Comparison of ENCODE assay signal across 12 cellular contexts in genomic region chr2:170950221-170950737, GRCh38. TPM values are rescaled to one million over a fixed set of nuclear protein-coding genes. Genes with fewer than 3 reads are reported as not detected.
DNase-seq lines count a peak whose midpoint lies in the region; ATAC-seq and FAIRE-seq lines count a peak whose summit lies in the region.
"Had no signal": no experiment of that assay in that cellular context is flagged by ENCODE, and none has a peak within 500 bp of the region (broad histone marks: within the 10 kb centered on the region; RNA-seq: fewer than 3 reads in every experiment).

No MANE protein-coding gene starts in this region.

- peak overlapping the region in 6 of 11 experiments; percentile 1 to 66 (median 50); a peak in 10 of 22 replicates for H3K4me2 ChIP-seq in BLaER1 treated with 17β-estradiol and CSF1 and Interleukin-3, amounts not matched to agents 10 nM and 100 nM

- H3K4me3 Mint-ChIP-seq in activated T-cell treated with anti-CD3 and anti-CD28 coated beads, Interleukin-2, amount 50 U/mL, for 72 hours, result no peak overlapping the region

- H3K27ac ChIP-seq in BLaER1 treated with 17β-estradiol and CSF1 and Interleukin-3, amounts not matched to agents 10 nM and 100 nM, result peak overlapping the region in 4 of 11 experiments; percentile 10 to 41 (median 26); a peak in 5 of 22 replicates

- H3K9me3 Mint-ChIP-seq in activated T-cell treated with anti-CD3 and anti-CD28 coated beads, Interleukin-2, amount 50 U/mL, for 72 hours, result no peaks in the 10 kb centered on the region

- H3K36me3 Mint-ChIP-seq in activated T-cell treated with anti-CD3 and anti-CD28 coated beads, Interleukin-2, amount 50 U/mL, for 72 hours (ENCODE audit: insufficient read depth in 2 of 2), result peaks cover 13 to 43% of the 10 kb centered on the region in 2 donors

- peaks cover 0 to 19% (median 7%) of the 10 kb centered on the region in 10 experiments; a peak in 11 of 20 replicates for H3K4me1 ChIP-seq in BLaER1 treated with 17β-estradiol and CSF1 and Interleukin-3, amounts not matched to agents 10 nM and 100 nM

- H3K36me3 ChIP-seq in BLaER1 treated with 17β-estradiol and CSF1 and Interleukin-3, amounts not matched to agents 10 nM and 100 nM, result peaks cover 71 to 95% (median 82%) of the 10 kb centered on the region in 11 experiments

- peaks cover 20 to 64% (median 38%) of the 10 kb centered on the region in 11 experiments; a peak in 20 of 22 replicates for H4K20me1 ChIP-seq in BLaER1 treated with 17β-estradiol and CSF1 and Interleukin-3, amounts not matched to agents 10 nM and 100 nM

- no peaks in the 10 kb centered on the region for H3K27me3 Mint-ChIP-seq in activated T-cell treated with anti-CD3 and anti-CD28 coated beads, Interleukin-2, amount 50 U/mL, for 72 hours (ENCODE audit: low read depth)

- ATAC-seq in HG02840 (IDR thresholded peaks at IDR 0.05; ENCODE audit: low FRiP score, unreplicated experiment) (peak; percentile 72), HG03575 (IDR thresholded peaks at IDR 0.05; ENCODE audit: extremely low read depth, insufficient number of reproducible peaks, low FRiP score, unreplicated experiment) (peak; percentile 62)
- ATAC-seq in activated T-cell treated with anti-CD3 and anti-CD28 coated beads, Interleukin-2, amount 50 U/mL, for 72 hours (replicated peaks in 1 of 2), result no peak
- ATAC-seq: left colon had no signal

- no peak overlapping the region for H3K27ac Mint-ChIP-seq in activated T-cell treated with anti-CD3 and anti-CD28 coated beads, Interleukin-2, amount 50 U/mL, for 72 hours

- peak; percentile 70 for FAIRE-seq in GM19239 (lab: Jason Lieb, UNC)
- FAIRE-seq: endothelial cell of umbilical vein had no signal

- DNase-seq in GM19239 (ENCODE audit: insufficient read length, low spot score), result no peak
- no peak for DNase-seq in AML-193 (lab: John Stamatoyannopoulos, UW)
- DNase-seq in effector CD4-positive, alpha-beta T cell, result no peak
- no peak for DNase-seq in HUDEP-2 (lab: John Stamatoyannopoulos, UW; ENCODE audit: unreplicated experiment in 76 of 76)
- DNase-seq in activated T-cell treated with anti-CD3 and anti-CD28 coated beads, Interleukin-2, amount 50 U/mL, for 72 hours, result no peak
- DNase-seq: activated naive CD4-positive, alpha-beta T cell treated with anti-CD3 and anti-CD28 coated beads, Interleukin-2, amount 50 U/mL, for 16 hours; left colon; OCI-M1 had no signal

- peaks cover 10% of the 10 kb centered on the region for H3K4me1 Mint-ChIP-seq in activated T-cell treated with anti-CD3 and anti-CD28 coated beads, Interleukin-2, amount 50 U/mL, for 72 hours (ENCODE audit: low read depth)

- no peaks in the 10 kb centered on the region for H3K27me3 ChIP-seq in BLaER1 treated with 17β-estradiol and CSF1 and Interleukin-3, amounts not matched to agents 10 nM and 100 nM

- H3K9ac ChIP-seq in BLaER1 treated with 17β-estradiol and CSF1 and Interleukin-3, amounts not matched to agents 10 nM and 100 nM, result 0 out of 22 replicates have a peak overlapping the region, but pooled peaks of 1 of the 11 experiments have one; percentile 13

- H3K4me3 ChIP-seq in BLaER1 treated with 17β-estradiol and CSF1 and Interleukin-3, amounts not matched to agents 10 nM and 100 nM, result no peak overlapping the region

- no peaks in the 10 kb centered on the region for H3K9me3 ChIP-seq in BLaER1 treated with 17β-estradiol and CSF1 and Interleukin-3, amounts not matched to agents 10 nM and 100 nM (replicated peaks in 1 of 11)

RNA-seq across cellular contexts. Expression of gene GORASP2, which starts 21.2 kb away (rescaled TPM):
- total RNA-seq in activated T-cell treated with anti-CD3 and anti-CD28 coated beads, Interleukin-2, amount 50 U/mL, for 72 hours, result 10 to 100 TPM; 86.8 to 90.4 TPM

Comparison
In these comparisons a context has a peak if more than half of its experiments do, and no peak if none do; other contexts are left out.
1. ATAC-seq: peak in HG02840 (single experiment) and HG03575 (single experiment); none in activated T-cell treated with anti-CD3 and anti-CD28 coated beads, Interleukin-2, amount 50 U/mL, for 72 hours (0 of 2).